In genomic region chr2:12317853-12318426, GRCh38 we compare ENCODE assay signal across 14 cellular contexts.
DNase-seq lines count a peak whose midpoint lies in the region; ATAC-seq and TF ChIP-seq lines count a peak whose summit lies in the region.
"Had no signal": no experiment of that assay in that cellular context is flagged by ENCODE, and none has a peak within 500 bp of the region (broad histone marks: within the 10 kb centered on the region; RNA-seq: fewer than 3 reads in every experiment).

No MANE protein-coding gene starts in this region.

- 0 out of 2 replicates have a peak, but pooled peaks cover 3% of the 10 kb centered on the region for H4K20me1 ChIP-seq in IMR-90 (ENCODE audit: insufficient read depth, low read length)

- intact Hi-C loops in IMR-90 (cut with micrococcal nuclease) (loop anchor here (2.0 kb wide), 1 partner anchor 487 kb away; no protein-coding TSS in a partner anchor), left colon (cut with DNase I, micrococcal nuclease) (no loop called here), uterus (cut with DNase I; ENCODE audit: low total_unique reads) (no loop called here)
- intact Hi-C loops in naive thymus-derived CD4-positive, alpha-beta T cell (cut with micrococcal nuclease) = loop anchor here in 1 of 2 donors (5.0 kb wide), 1 partner anchor 91 kb away; no protein-coding TSS in a partner anchor

- no peak overlapping the region for H3K9ac ChIP-seq in IMR-90 (ENCODE audit: low read depth, low read length)

- peak overlapping the region; percentile 67 for H2BK120ac ChIP-seq in IMR-90 (ENCODE audit: low read depth, low read length)

- no peaks in the 10 kb centered on the region for H3K27me3 ChIP-seq in IMR-90 (ENCODE audit: control insufficient read depth, insufficient read depth, low read length)
- H3K27me3 ChIP-seq in uterus = no peaks in the 10 kb centered on the region
- no peaks in the 10 kb centered on the region for H3K27me3 ChIP-seq in naive thymus-derived CD4-positive, alpha-beta T cell (ENCODE audit: control insufficient read depth in 2 of 2, insufficient read depth in 2 of 2, low read length in 2 of 2)
- H3K27me3 ChIP-seq: testis had no signal

- peak overlapping the region; percentile 58 for H3K27ac ChIP-seq in IMR-90 (ENCODE audit: insufficient read depth, low read length)
- peak overlapping the region; percentile 58 for H3K27ac ChIP-seq in caudate nucleus (ENCODE audit: low read depth, low read length)
- H3K27ac ChIP-seq in uterus = peak overlapping the region; percentile 78 to 88
- no peak overlapping the region for H3K27ac ChIP-seq in naive thymus-derived CD4-positive, alpha-beta T cell (ENCODE audit: low read depth, low read length)
- H3K27ac ChIP-seq: HL-60 had no signal

- TF ChIP-seq CTCF in IMR-90 (conservative IDR thresholded peaks at IDR 0.05; ENCODE audit: low read depth, low read length) (no peak), uterus (IDR thresholded peaks at IDR 0.05) (no peak)

- H4K91ac ChIP-seq in IMR-90 (ENCODE audit: insufficient read depth, low read depth, low read length) = peak overlapping the region; percentile 29

- H4K5ac ChIP-seq in IMR-90 (ENCODE audit: low read depth, low read length) = peak overlapping the region; percentile 34; the same call in 1 of the 2 replicates

- peak; percentile 96 for DNase-seq in IMR-90
- DNase-seq in caudate nucleus (lab: John Stamatoyannopoulos, UW) = no peak
- DNase-seq in left colon = peak in 1 of 2 donors; percentile 50
- peak; percentile 39 to 61 for DNase-seq in uterus
- no peak for DNase-seq in activated T-cell treated with anti-CD3 and anti-CD28 coated beads, Interleukin-2, amount 50 U/mL, for 1 hour
- DNase-seq in naive thymus-derived CD4-positive, alpha-beta T cell = no peak
- no peak for DNase-seq in NCI-H345 (lab: John Stamatoyannopoulos, UW)
- DNase-seq: activated CD8-positive, alpha-beta memory T cell treated with anti-CD3 and anti-CD28 coated beads, Interleukin-2, amount 10 ng/mL, durations not matched to agents 7 days and 5 days; cerebellar nuclear complex; NCI-H2081 treated with DMSO at 0.1 percent for 48 hours; testis had no signal

- in situ Hi-C loops in IMR-90 (cut with MboI; ENCODE audit: low sequenced_read_pairs) = no loop called here

- peak overlapping the region; percentile 44 for H3K4me2 ChIP-seq in IMR-90 (ENCODE audit: low read depth, low read length)

- H2BK20ac ChIP-seq in IMR-90 (ENCODE audit: low read depth, low read length) = peak overlapping the region; percentile 81

- H3K4me3 ChIP-seq in IMR-90 (ENCODE audit: insufficient read depth, low read depth, low read length) (no peak overlapping the region), uterus (no peak overlapping the region)
- H3K4me3 ChIP-seq in naive thymus-derived CD4-positive, alpha-beta T cell (ENCODE audit: low read length) = no peak overlapping the region
- H3K4me3 ChIP-seq: lung, testis had no signal

- H2BK5ac ChIP-seq in IMR-90 (ENCODE audit: low read depth, low read length, poor library complexity, severe bottlenecking) = peak overlapping the region; percentile 79

- H3K27me3 Mint-ChIP-seq in naive thymus-derived CD4-positive, alpha-beta T cell = peaks cover 0 to 18% (median 0%) of the 10 kb centered on the region in 5 donors

- H3K36me3 Mint-ChIP-seq in naive thymus-derived CD4-positive, alpha-beta T cell = peaks cover 0 to 2% (median 0%) of the 10 kb centered on the region in 5 donors
- H3K36me3 Mint-ChIP-seq: activated CD8-positive, alpha-beta memory T cell treated with anti-CD3 and anti-CD28 coated beads, Interleukin-2, amount 10 ng/mL, durations not matched to agents 7 days and 5 days had no signal

- H3K18ac ChIP-seq in IMR-90 (ENCODE audit: low read depth, low read length) = peak overlapping the region; percentile 82

- 0 out of 2 replicates have a peak overlapping the region, but pooled peaks have one; percentile 2 for H3K56ac ChIP-seq in IMR-90 (ENCODE audit: extremely low read depth, insufficient read depth, low read length)

- no peak overlapping the region for H3K23ac ChIP-seq in IMR-90 (ENCODE audit: low read depth, low read length)

- H3K9me3 Mint-ChIP-seq in naive thymus-derived CD4-positive, alpha-beta T cell = peaks cover 0 to 6% (median 0%) of the 10 kb centered on the region in 11 donors

- H3K27ac Mint-ChIP-seq in naive thymus-derived CD4-positive, alpha-beta T cell = peak overlapping the region in 1 of 9 donors; percentile 36
- H3K27ac Mint-ChIP-seq: activated CD8-positive, alpha-beta memory T cell treated with anti-CD3 and anti-CD28 coated beads, Interleukin-2, amount 10 ng/mL, durations not matched to agents 7 days and 5 days had no signal

- peaks cover 7 to 25% (median 19%) of the 10 kb centered on the region in 7 donors for H3K4me1 Mint-ChIP-seq in naive thymus-derived CD4-positive, alpha-beta T cell

- H3K4me3 Mint-ChIP-seq in naive thymus-derived CD4-positive, alpha-beta T cell = no peak overlapping the region
- H3K4me3 Mint-ChIP-seq: activated CD8-positive, alpha-beta memory T cell treated with anti-CD3 and anti-CD28 coated beads, Interleukin-2, amount 10 ng/mL, durations not matched to agents 7 days and 5 days had no signal

- no peak overlapping the region for H2AFZ ChIP-seq in IMR-90 (replicated peaks; ENCODE audit: low read length, poor library complexity)

- no peak overlapping the region; the same call in 1 of the 2 replicates for H2AK5ac ChIP-seq in IMR-90 (ENCODE audit: low read depth, low read length)

- ATAC-seq in IMR-90 (ENCODE audit: low read depth) = peak; percentile 77
- ATAC-seq in left colon = peak; percentile 84
- ATAC-seq in HG03139 (IDR thresholded peaks at IDR 0.05; ENCODE audit: unreplicated experiment) = no peak
- no peak for ATAC-seq in naive thymus-derived CD4-positive, alpha-beta T cell
- ATAC-seq: activated CD8-positive, alpha-beta memory T cell treated with anti-CD3 and anti-CD28 coated beads, Interleukin-2, amount 10 ng/mL, durations not matched to agents 7 days and 5 days had no signal

- peaks cover 12% of the 10 kb centered on the region for H3K9me1 ChIP-seq in IMR-90 (ENCODE audit: insufficient read depth, low read length)

- H2AK9ac ChIP-seq in IMR-90 (replicated peaks; ENCODE audit: low read depth, low read length, poor library complexity) = no peak overlapping the region

- dilution Hi-C loops in IMR-90 (cut with HindIII; ENCODE audit: low sequenced_read_pairs, unreplicated experiment) = no loop called here

- peak overlapping the region; percentile 71; the same call in 2 of the 3 replicates for H2BK15ac ChIP-seq in IMR-90 (ENCODE audit: low read depth, low read length)

- TF ChIP-seq POLR2A in IMR-90 (IDR thresholded peaks at IDR 0.05; ENCODE audit: low read depth, low read length) (no peak), uterus (IDR thresholded peaks at IDR 0.05) (no peak)

- no peak for TF ChIP-seq RAD21 in IMR-90 (IDR thresholded peaks at IDR 0.05; ENCODE audit: low read length)

- no peaks in the 10 kb centered on the region for H3K79me1 ChIP-seq in IMR-90 (ENCODE audit: low read depth in 1 of 2, low read length in 2 of 2)

- H3K4me1 ChIP-seq in IMR-90 (ENCODE audit: control insufficient read depth, insufficient read depth, low read length) (peaks cover 17% of the 10 kb centered on the region), uterus (no peaks in the 10 kb centered on the region)
- peaks cover 0 to 16% of the 10 kb centered on the region in 2 donors for H3K4me1 ChIP-seq in naive thymus-derived CD4-positive, alpha-beta T cell (ENCODE audit: control insufficient read depth in 2 of 2, insufficient read depth in 2 of 2, low read length in 2 of 2)

- H3K9me3 ChIP-seq in IMR-90 (ENCODE audit: control insufficient read depth, insufficient read depth, low read length) (no peaks in the 10 kb centered on the region), uterus (no peaks in the 10 kb centered on the region)
- no peaks in the 10 kb centered on the region for H3K9me3 ChIP-seq in naive thymus-derived CD4-positive, alpha-beta T cell (ENCODE audit: control insufficient read depth in 2 of 3, low read length in 3 of 3)
- H3K9me3 ChIP-seq: testis had no signal

- no peaks in the 10 kb centered on the region for H3K36me3 ChIP-seq in IMR-90 (ENCODE audit: control insufficient read depth, insufficient read depth, low read length)
- H3K36me3 ChIP-seq in uterus = no peaks in the 10 kb centered on the region
- H3K36me3 ChIP-seq in naive thymus-derived CD4-positive, alpha-beta T cell (ENCODE audit: control insufficient read depth in 2 of 3, insufficient read depth in 3 of 3, low read length in 3 of 3) = no peaks in the 10 kb centered on the region

- H4K8ac ChIP-seq in IMR-90 (ENCODE audit: low read depth in 2 of 2, low read length in 2 of 2) = peak overlapping the region; percentile 0 to 59; a peak in 3 of 4 replicates

- CTCF ChIA-PET in IMR-90 (lab: Yijun Ruan, JAX) = no interaction called here
- CTCF ChIA-PET in naive thymus-derived CD4-positive, alpha-beta T cell (lab: Charles Lee) = interaction anchor here (1.1 to 1.9 kb wide), 2 partner anchors 13 kb away, joined by 3 to 4 read pairs; no protein-coding TSS in a partner anchor

- POLR2A ChIA-PET in IMR-90 (lab: Charles Lee; ENCODE audit: unreplicated experiment) = no interaction called here
- POLR2A ChIA-PET in naive thymus-derived CD4-positive, alpha-beta T cell (lab: Charles Lee) = no interaction called here

- no peak overlapping the region; the same call in 1 of the 2 replicates for H3K14ac ChIP-seq in IMR-90 (replicated peaks; ENCODE audit: low read depth, low read length)

- BruUV-seq in IMR-90 (replicated peaks; lab: Mats Ljungman, UMichigan) = no TSS peak

- 83% methylated on average over 2 of the region's 5 CpGs; no CpG with 5 or more reads in 1 of the 2 experiments for WGBS in IMR-90 (ENCODE audit: extremely low coverage in 2 of 2, insufficient read length in 1 of 2), 2 experiments

- peak overlapping the region; percentile 66 for H3K4ac ChIP-seq in IMR-90 (ENCODE audit: low read depth, low read length)

TF ChIP-seq in IMR-90, 13 proteins besides CTCF, POLR2A, EP300 and RAD21:
- TF ChIP-seq RCOR1 (IDR thresholded peaks at IDR 0.05; ENCODE audit: insufficient replicate concordance, low read length) (no peak), FOS (IDR thresholded peaks at IDR 0.05; ENCODE audit: low read depth, low read length) (peak; percentile 63), CEBPB (IDR thresholded peaks at IDR 0.05; ENCODE audit: low read depth, low read length) (peak; percentile 77)

Comparison
In these comparisons a context has a peak if more than half of its experiments do, and no peak if none do; other contexts are left out.
1. ATAC-seq: peak in IMR-90 (single experiment) and left colon (single experiment); none in HG03139 (single experiment) and naive thymus-derived CD4-positive, alpha-beta T cell (single experiment).
2. DNase-seq: peak in IMR-90 (single experiment) and uterus (2 of 2); none in caudate nucleus (0 of 61), activated T-cell treated with anti-CD3 and anti-CD28 coated beads, Interleukin-2, amount 50 U/mL, for 1 hour (single experiment), naive thymus-derived CD4-positive, alpha-beta T cell (0 of 9) and NCI-H345 (single experiment).